In the genomic region with DNA sequence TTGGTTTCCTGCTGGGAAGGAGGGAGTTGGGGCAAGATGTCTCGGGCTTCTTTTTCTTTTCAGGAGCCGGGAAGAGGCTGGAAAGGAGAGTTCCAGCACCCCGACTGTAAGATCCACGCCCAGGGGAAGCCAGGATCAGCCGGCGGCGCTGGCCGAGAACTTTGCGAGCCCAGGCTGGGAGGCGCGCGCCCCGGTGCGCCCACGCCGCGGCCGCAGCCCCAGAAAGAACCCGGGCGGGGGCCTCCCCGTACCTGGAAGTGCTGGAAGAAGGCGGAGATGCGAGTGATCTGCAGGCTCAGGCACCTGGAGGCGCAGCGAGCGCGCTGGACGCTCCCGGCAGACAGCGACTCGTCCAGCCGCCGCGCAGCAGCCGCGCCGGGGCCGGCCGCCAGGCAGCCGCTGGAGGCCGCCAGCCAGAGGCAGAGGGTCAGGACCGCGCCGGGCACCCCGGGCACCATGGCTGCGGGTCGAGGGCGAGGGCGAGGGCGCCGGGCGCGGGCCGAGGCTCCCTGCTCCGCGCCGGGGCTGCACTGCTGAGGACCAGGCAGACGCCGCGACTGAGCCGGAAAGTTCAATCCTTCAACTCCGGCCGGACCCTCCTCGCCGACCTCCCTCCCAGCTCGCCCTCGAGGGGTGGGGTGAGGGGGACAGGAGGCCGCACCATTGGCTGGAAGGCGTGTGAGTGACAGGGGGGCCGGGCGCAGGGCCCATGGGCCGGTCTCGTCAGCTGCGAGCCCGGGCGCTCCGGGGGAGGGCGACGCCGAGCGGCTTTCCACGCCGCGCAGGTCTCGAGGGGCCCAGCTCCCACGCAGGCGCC, we compare ENCODE assay signal across 1 cellular context.
TF ChIP-seq lines count a peak whose summit lies in the region.

A gene with protein sequence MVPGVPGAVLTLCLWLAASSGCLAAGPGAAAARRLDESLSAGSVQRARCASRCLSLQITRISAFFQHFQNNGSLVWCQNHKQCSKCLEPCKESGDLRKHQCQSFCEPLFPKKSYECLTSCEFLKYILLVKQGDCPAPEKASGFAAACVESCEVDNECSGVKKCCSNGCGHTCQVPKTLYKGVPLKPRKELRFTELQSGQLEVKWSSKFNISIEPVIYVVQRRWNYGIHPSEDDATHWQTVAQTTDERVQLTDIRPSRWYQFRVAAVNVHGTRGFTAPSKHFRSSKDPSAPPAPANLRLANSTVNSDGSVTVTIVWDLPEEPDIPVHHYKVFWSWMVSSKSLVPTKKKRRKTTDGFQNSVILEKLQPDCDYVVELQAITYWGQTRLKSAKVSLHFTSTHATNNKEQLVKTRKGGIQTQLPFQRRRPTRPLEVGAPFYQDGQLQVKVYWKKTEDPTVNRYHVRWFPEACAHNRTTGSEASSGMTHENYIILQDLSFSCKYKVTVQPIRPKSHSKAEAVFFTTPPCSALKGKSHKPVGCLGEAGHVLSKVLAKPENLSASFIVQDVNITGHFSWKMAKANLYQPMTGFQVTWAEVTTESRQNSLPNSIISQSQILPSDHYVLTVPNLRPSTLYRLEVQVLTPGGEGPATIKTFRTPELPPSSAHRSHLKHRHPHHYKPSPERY (minus strand): TSS at position 559 of the 817 bp plus-strand sequence. CDS start 101 bp downstream, at position 458.

TF ChIP-seq in endothelial cell of umbilical vein, 7 proteins besides CTCF, POLR2A, EP300 and RAD21:
- no peak for TF ChIP-seq JUN (IDR thresholded peaks at IDR 0.05; ENCODE audit: borderline replicate concordance, insufficient read depth, insufficient read length, low read depth)
TF ChIP-seq in endothelial cell of umbilical vein: peak in this region for 0.
